Comparison of ENCODE assay signal across 1 cellular context in genomic region chr12:77204055-77204454, GRCh38.
TF ChIP-seq lines count a peak whose summit lies in the region.

No MANE protein-coding gene starts in this region.

TF ChIP-seq in GM12878, 131 proteins besides CTCF, POLR2A, EP300 and RAD21 (continued from another document):
- TF ChIP-seq REST (IDR thresholded peaks at IDR 0.05; ENCODE audit: low read depth, low read length) = no peak
- TF ChIP-seq RB1 (IDR thresholded peaks at IDR 0.05; ENCODE audit: borderline replicate concordance) = no peak
- no peak for TF ChIP-seq MEF2B (IDR thresholded peaks at IDR 0.05; ENCODE audit: partially characterized antibody, poor library complexity, severe bottlenecking)
- no peak for TF ChIP-seq TCF12 (IDR thresholded peaks at IDR 0.05; ENCODE audit: low read depth, low read length)
- no peak for TF ChIP-seq ZNF384 (IDR thresholded peaks at IDR 0.05; ENCODE audit: borderline replicate concordance, low read depth, low read length)
- TF ChIP-seq ZBED1 (IDR thresholded peaks at IDR 0.05; ENCODE audit: borderline replicate concordance) = no peak
- no peak for TF ChIP-seq PAX5 (IDR thresholded peaks at IDR 0.05; ENCODE audit: borderline replicate concordance, low read depth, low read length)
- TF ChIP-seq ZZZ3 (IDR thresholded peaks at IDR 0.05; ENCODE audit: control insufficient read depth, insufficient read length, low read depth) = no peak
- no peak for TF ChIP-seq MEF2A (IDR thresholded peaks at IDR 0.05; ENCODE audit: insufficient read depth, low read depth, low read length)
- no peak for TF ChIP-seq NFYA (IDR thresholded peaks at IDR 0.05; ENCODE audit: borderline replicate concordance, low read depth, low read length)
- no peak for TF ChIP-seq BACH1 (IDR thresholded peaks at IDR 0.05; ENCODE audit: borderline replicate concordance)
- TF ChIP-seq TCF3 (IDR thresholded peaks at IDR 0.05; ENCODE audit: borderline replicate concordance, insufficient read depth, low read depth, low read length) = no peak
- no peak for TF ChIP-seq BCL11A (IDR thresholded peaks at IDR 0.05; ENCODE audit: low read depth, low read length)
- TF ChIP-seq SUZ12 (IDR thresholded peaks at IDR 0.05; ENCODE audit: unreplicated experiment) = no peak
- no peak for TF ChIP-seq RELB (IDR thresholded peaks at IDR 0.05; ENCODE audit: low read depth)
- no peak for TF ChIP-seq PML (IDR thresholded peaks at IDR 0.05; ENCODE audit: low read length)
